1 cellular context compared by ENCODE assay signal in genomic region chr10:97548828-97549455, GRCh38.
TF ChIP-seq lines count a peak whose summit lies in the region.

No MANE protein-coding gene starts in this region.

TF ChIP-seq in IMR-90, 13 proteins besides CTCF, POLR2A, EP300 and RAD21:
- no peak for TF ChIP-seq MXI1 (IDR thresholded peaks at IDR 0.05; ENCODE audit: borderline replicate concordance, low read depth, low read length)
- TF ChIP-seq FOS (IDR thresholded peaks at IDR 0.05; ENCODE audit: low read depth, low read length), result no peak
- no peak for TF ChIP-seq MAFK (IDR thresholded peaks at IDR 0.05; ENCODE audit: low read depth, low read length)
- no peak for TF ChIP-seq RCOR1 (IDR thresholded peaks at IDR 0.05; ENCODE audit: insufficient replicate concordance, low read length)
- TF ChIP-seq CHD1 (IDR thresholded peaks at IDR 0.05; ENCODE audit: low read depth, low read length), result no peak
- TF ChIP-seq BHLHE40 (IDR thresholded peaks at IDR 0.05; ENCODE audit: low read depth, low read length), result no peak
